In the genomic region with DNA sequence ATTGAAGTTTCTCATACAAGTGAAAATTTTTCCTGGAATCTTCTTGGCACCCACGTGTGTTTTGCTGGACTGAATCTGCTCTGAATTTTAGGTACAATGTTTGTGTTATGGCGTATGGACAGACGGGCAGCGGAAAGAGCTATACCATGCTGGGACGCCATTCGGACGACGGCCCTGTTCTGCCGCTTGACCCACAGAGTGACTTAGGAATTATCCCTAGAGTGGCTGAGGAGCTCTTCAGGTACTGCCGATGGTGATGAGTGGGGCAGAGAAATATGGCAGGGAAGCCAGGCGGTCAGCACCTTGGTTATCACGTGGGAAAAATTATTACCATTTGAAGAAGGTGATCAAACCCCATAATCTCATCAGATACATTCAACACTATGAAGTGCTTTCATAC, we compare ENCODE assay signal across 1 cellular context.
TF ChIP-seq lines count a peak whose summit lies in the region.

No MANE protein-coding gene starts in this region.

TF ChIP-seq in IMR-90, 13 proteins besides CTCF, POLR2A, EP300 and RAD21:
- TF ChIP-seq MAZ (IDR thresholded peaks at IDR 0.05; ENCODE audit: borderline replicate concordance, low read depth, low read length) (no peak), SMC3 (IDR thresholded peaks at IDR 0.05; ENCODE audit: low read depth, low read length) (no peak), NFE2L2 (IDR thresholded peaks at IDR 0.05; ENCODE audit: low read depth, low read length) (no peak), CEBPB (IDR thresholded peaks at IDR 0.05; ENCODE audit: low read depth, low read length) (no peak), CHD1 (IDR thresholded peaks at IDR 0.05; ENCODE audit: low read depth, low read length) (no peak), RFX5 (IDR thresholded peaks at IDR 0.05; ENCODE audit: low read depth, low read length) (no peak), BHLHE40 (IDR thresholded peaks at IDR 0.05; ENCODE audit: low read depth, low read length) (no peak), FOS (IDR thresholded peaks at IDR 0.05; ENCODE audit: low read depth, low read length) (no peak), MAFK (IDR thresholded peaks at IDR 0.05; ENCODE audit: low read depth, low read length) (no peak), MXI1 (IDR thresholded peaks at IDR 0.05; ENCODE audit: borderline replicate concordance, low read depth, low read length) (no peak), RCOR1 (IDR thresholded peaks at IDR 0.05; ENCODE audit: insufficient replicate concordance, low read length) (no peak)
- TF ChIP-seq, protein P1, sequence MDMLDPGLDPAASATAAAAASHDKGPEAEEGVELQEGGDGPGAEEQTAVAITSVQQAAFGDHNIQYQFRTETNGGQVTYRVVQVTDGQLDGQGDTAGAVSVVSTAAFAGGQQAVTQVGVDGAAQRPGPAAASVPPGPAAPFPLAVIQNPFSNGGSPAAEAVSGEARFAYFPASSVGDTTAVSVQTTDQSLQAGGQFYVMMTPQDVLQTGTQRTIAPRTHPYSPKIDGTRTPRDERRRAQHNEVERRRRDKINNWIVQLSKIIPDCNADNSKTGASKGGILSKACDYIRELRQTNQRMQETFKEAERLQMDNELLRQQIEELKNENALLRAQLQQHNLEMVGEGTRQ (IDR thresholded peaks at IDR 0.05; ENCODE audit: low read depth, low read length): no peak
